ENCODE assay signal across 1 cellular context in the genomic region with DNA sequence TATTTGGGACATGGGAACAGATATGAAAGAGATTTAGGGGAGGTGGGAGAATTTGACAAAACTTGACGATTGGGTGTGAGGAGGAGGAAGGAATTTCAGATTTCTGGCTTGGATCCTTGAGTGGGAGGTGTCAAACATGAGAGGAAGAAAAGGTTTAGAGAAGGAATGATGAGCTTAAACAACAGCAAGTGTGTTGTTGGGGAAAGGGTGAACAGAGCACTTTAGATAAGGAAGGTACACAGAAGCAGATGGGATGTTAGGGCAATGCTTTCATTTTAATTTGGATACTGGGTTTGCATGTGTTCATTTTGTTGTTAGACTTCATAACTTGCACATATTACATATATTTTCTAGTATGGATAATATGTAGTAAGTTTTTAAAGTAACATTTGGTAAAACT.
TF ChIP-seq lines count a peak whose summit lies in the region.

No MANE protein-coding gene starts in this region.

TF ChIP-seq in GM23338, 12 proteins besides CTCF, POLR2A, EP300 and RAD21 (continued from another document):
- TF ChIP-seq, protein P1, sequence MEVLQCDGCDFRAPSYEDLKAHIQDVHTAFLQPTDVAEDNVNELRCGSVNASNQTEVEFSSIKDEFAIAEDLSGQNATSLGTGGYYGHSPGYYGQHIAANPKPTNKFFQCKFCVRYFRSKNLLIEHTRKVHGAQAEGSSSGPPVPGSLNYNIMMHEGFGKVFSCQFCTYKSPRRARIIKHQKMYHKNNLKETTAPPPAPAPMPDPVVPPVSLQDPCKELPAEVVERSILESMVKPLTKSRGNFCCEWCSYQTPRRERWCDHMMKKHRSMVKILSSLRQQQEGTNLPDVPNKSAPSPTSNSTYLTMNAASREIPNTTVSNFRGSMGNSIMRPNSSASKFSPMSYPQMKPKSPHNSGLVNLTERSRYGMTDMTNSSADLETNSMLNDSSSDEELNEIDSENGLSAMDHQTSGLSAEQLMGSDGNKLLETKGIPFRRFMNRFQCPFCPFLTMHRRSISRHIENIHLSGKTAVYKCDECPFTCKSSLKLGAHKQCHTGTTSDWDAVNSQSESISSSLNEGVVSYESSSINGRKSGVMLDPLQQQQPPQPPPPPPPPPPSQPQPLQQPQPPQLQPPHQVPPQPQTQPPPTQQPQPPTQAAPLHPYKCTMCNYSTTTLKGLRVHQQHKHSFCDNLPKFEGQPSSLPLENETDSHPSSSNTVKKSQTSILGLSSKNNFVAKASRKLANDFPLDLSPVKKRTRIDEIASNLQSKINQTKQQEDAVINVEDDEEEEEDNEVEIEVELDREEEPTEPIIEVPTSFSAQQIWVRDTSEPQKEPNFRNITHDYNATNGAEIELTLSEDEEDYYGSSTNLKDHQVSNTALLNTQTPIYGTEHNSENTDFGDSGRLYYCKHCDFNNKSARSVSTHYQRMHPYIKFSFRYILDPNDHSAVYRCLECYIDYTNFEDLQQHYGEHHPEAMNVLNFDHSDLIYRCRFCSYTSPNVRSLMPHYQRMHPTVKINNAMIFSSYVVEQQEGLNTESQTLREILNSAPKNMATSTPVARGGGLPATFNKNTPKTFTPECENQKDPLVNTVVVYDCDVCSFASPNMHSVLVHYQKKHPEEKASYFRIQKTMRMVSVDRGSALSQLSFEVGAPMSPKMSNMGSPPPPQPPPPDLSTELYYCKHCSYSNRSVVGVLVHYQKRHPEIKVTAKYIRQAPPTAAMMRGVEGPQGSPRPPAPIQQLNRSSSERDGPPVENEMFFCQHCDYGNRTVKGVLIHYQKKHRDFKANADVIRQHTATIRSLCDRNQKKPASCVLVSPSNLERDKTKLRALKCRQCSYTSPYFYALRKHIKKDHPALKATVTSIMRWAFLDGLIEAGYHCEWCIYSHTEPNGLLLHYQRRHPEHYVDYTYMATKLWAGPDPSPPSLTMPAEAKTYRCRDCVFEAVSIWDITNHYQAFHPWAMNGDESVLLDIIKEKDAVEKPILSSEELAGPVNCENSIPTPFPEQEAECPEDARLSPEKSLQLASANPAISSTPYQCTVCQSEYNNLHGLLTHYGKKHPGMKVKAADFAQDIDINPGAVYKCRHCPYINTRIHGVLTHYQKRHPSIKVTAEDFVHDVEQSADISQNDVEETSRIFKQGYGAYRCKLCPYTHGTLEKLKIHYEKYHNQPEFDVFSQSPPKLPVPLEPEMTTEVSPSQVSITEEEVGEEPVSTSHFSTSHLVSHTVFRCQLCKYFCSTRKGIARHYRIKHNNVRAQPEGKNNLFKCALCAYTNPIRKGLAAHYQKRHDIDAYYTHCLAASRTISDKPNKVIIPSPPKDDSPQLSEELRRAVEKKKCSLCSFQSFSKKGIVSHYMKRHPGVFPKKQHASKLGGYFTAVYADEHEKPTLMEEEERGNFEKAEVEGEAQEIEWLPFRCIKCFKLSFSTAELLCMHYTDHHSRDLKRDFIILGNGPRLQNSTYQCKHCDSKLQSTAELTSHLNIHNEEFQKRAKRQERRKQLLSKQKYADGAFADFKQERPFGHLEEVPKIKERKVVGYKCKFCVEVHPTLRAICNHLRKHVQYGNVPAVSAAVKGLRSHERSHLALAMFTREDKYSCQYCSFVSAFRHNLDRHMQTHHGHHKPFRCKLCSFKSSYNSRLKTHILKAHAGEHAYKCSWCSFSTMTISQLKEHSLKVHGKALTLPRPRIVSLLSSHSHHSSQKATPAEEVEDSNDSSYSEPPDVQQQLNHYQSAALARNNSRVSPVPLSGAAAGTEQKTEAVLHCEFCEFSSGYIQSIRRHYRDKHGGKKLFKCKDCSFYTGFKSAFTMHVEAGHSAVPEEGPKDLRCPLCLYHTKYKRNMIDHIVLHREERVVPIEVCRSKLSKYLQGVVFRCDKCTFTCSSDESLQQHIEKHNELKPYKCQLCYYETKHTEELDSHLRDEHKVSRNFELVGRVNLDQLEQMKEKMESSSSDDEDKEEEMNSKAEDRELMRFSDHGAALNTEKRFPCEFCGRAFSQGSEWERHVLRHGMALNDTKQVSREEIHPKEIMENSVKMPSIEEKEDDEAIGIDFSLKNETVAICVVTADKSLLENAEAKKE (CRISPR knock-in tag; IDR thresholded peaks at IDR 0.05), result no peak
